Comparison of ENCODE assay signal across 26 cellular contexts in genomic region chr15:73210630-73211029, GRCh38.
DNase-seq lines count a peak whose midpoint lies in the region; ATAC-seq, FAIRE-seq and TF ChIP-seq lines count a peak whose summit lies in the region.
"Had no signal": no experiment of that assay in that cellular context is flagged by ENCODE, and none has a peak within 500 bp of the region (broad histone marks: within the 10 kb centered on the region; RNA-seq: fewer than 3 reads in every experiment).

No MANE protein-coding gene starts in this region.

- no peak for DNase-seq in D721Med (ENCODE audit: insufficient read length, low spot score)
- peak; percentile 27 for DNase-seq in fibroblast of villous mesenchyme (ENCODE audit: low read depth)
- DNase-seq in pancreas, result no peak
- no peak for DNase-seq in H7
- DNase-seq in NCI-H1436 treated with DMSO at 0.1 percent for 48 hours (lab: John Stamatoyannopoulos, UW), result no peak
- no peak for DNase-seq in NCI-H446 (lab: John Stamatoyannopoulos, UW)
- DNase-seq: 8988T; AML-193; Caco-2; Calu3; CD4-positive, alpha-beta T cell; CD8-positive, alpha-beta T cell; DMS 273 treated with DMSO at 0.1 percent for 48 hours; DMS153; DMS53; DMS79; DND-41; EL; GDM1 had no signal

- 92 to 96% methylated on average over 2 of the region's 2 CpGs for WGBS in pancreas, 2 donors

- H3K27ac ChIP-seq in pancreas, result no peak overlapping the region
- H3K27ac ChIP-seq: A549; BLaER1 treated with 17β-estradiol and CSF1 and Interleukin-3, amounts not matched to agents 10 nM and 100 nM; C4-2B had no signal

- H3K4me3 ChIP-seq in fibroblast of villous mesenchyme (ENCODE audit: low read depth, low read length), result no peak overlapping the region
- no peak overlapping the region for H3K4me3 ChIP-seq in pancreas
- H3K4me3 ChIP-seq in H7 (ENCODE audit: insufficient read depth, low read depth, low read length), result no peak overlapping the region
- H3K4me3 ChIP-seq: A549; BLaER1 treated with 17β-estradiol and CSF1 and Interleukin-3, amounts not matched to agents 10 nM and 100 nM; GM12878 had no signal

- ATAC-seq in pancreas (no peak), GM18870 (IDR thresholded peaks at IDR 0.05; ENCODE audit: unreplicated experiment) (no peak)
- ATAC-seq: A549; CD8-positive, alpha-beta T cell; GM12878 had no signal

- intact Hi-C loops in pancreas (cut with DNase I), result no loop called here

- peaks cover 0 to 4% (median 0%) of the 10 kb centered on the region in 3 donors for H3K4me1 ChIP-seq in pancreas
- H3K4me1 ChIP-seq: A549; BLaER1 treated with 17β-estradiol and CSF1 and Interleukin-3, amounts not matched to agents 10 nM and 100 nM; Caco-2 had no signal

- H3K27me3 ChIP-seq in pancreas (no peaks in the 10 kb centered on the region), H7 (ENCODE audit: control insufficient read depth, insufficient read depth, low read length) (no peaks in the 10 kb centered on the region)
- H3K27me3 ChIP-seq: BLaER1 treated with 17β-estradiol and CSF1 and Interleukin-3, amounts not matched to agents 10 nM and 100 nM had no signal

- H3K36me3 ChIP-seq in pancreas (no peaks in the 10 kb centered on the region), H7 (replicated peaks; ENCODE audit: control insufficient read depth, insufficient read depth, low read length) (no peaks in the 10 kb centered on the region)
- H3K36me3 ChIP-seq: BLaER1 treated with 17β-estradiol and CSF1 and Interleukin-3, amounts not matched to agents 10 nM and 100 nM had no signal

- no peak for TF ChIP-seq CTCF in D721Med (IDR thresholded peaks at IDR 0.05; ENCODE audit: insufficient read depth, missing control alignments)
- TF ChIP-seq CTCF in fibroblast of villous mesenchyme (IDR thresholded peaks at IDR 0.05; ENCODE audit: insufficient read depth, low read depth, low read length), result no peak
- no peak for TF ChIP-seq CTCF in pancreas (IDR thresholded peaks at IDR 0.05)

- peak; percentile 11 for FAIRE-seq in D721Med (lab: Jason Lieb, UNC)
- peak; percentile 17 for FAIRE-seq in pancreas (lab: Jason Lieb, UNC)
- FAIRE-seq: A549, GM12878, GM12892, GM18507 had no signal

- no peaks in the 10 kb centered on the region for H3K9me3 ChIP-seq in pancreas
- H3K9me3 ChIP-seq: A549, Caco-2 had no signal
